10 cellular contexts compared by ENCODE assay signal in genomic region chr10:61452229-61452651, GRCh38. TPM values are rescaled to one million over a fixed set of nuclear protein-coding genes. Genes with fewer than 3 reads are reported as not detected.
DNase-seq lines count a peak whose midpoint lies in the region; ATAC-seq and TF ChIP-seq lines count a peak whose summit lies in the region.
"Had no signal": no experiment of that assay in that cellular context is flagged by ENCODE, and none has a peak within 500 bp of the region (broad histone marks: within the 10 kb centered on the region; RNA-seq: fewer than 3 reads in every experiment).

No MANE protein-coding gene starts in this region.

- H3K9me3 ChIP-seq in heart right ventricle: no peaks in the 10 kb centered on the region
- no peaks in the 10 kb centered on the region for H3K9me3 ChIP-seq in endodermal cell (ENCODE audit: control insufficient read depth, low read length)
- no peaks in the 10 kb centered on the region for H3K9me3 ChIP-seq in muscle layer of duodenum (ENCODE audit: control insufficient read depth in 1 of 2, low read length in 2 of 2)
- H3K9me3 ChIP-seq in vagina: no peaks in the 10 kb centered on the region
- H3K9me3 ChIP-seq: HAP-1 had no signal

- H3K27ac ChIP-seq in heart right ventricle (peak overlapping the region in 1 of 10 donors; percentile 63), endodermal cell (ENCODE audit: low read depth, low read length) (no peak overlapping the region), muscle layer of duodenum (ENCODE audit: low read length) (peak overlapping the region; percentile 5), vagina (peak overlapping the region; percentile 50)

- H3K9ac ChIP-seq in endodermal cell (ENCODE audit: extremely low read depth, low read length, poor library complexity, severe bottlenecking): no peak overlapping the region

- no peak overlapping the region for H3K27ac Mint-ChIP-seq in endodermal cell
- H3K27ac Mint-ChIP-seq in naive thymus-derived CD8-positive, alpha-beta T cell: no peak overlapping the region

- H3K4me3 Mint-ChIP-seq in endodermal cell: peak overlapping the region; percentile 64
- H3K4me3 Mint-ChIP-seq in naive thymus-derived CD8-positive, alpha-beta T cell: peak overlapping the region in 4 of 10 donors; percentile 4 to 41 (median 18)

- WGBS in heart right ventricle, 2 donors: 3 to 4% methylated on average over 24 of the region's 24 CpGs
- WGBS in endodermal cell (ENCODE audit: insufficient coverage in 1 of 2, insufficient read length in 1 of 2), 2 experiments: 5 to 10% methylated on average over 5 to 24 of the region's 24 CpGs

- H3K4me1 Mint-ChIP-seq in endodermal cell: peaks cover 9% of the 10 kb centered on the region
- peaks cover 0 to 11% (median 3%) of the 10 kb centered on the region in 4 donors for H3K4me1 Mint-ChIP-seq in naive thymus-derived CD8-positive, alpha-beta T cell

- H3K27me3 Mint-ChIP-seq in endodermal cell (ENCODE audit: insufficient read depth): peaks cover 60% of the 10 kb centered on the region
- peaks cover 12 to 41% (median 30%) of the 10 kb centered on the region in 5 donors for H3K27me3 Mint-ChIP-seq in naive thymus-derived CD8-positive, alpha-beta T cell

- H3K27me3 ChIP-seq in heart right ventricle (peaks cover 0 to 39% (median 22%) of the 10 kb centered on the region in 7 donors), endodermal cell (ENCODE audit: control insufficient read depth, insufficient read depth, low read length, poor library complexity, severe bottlenecking) (peaks cover 49% of the 10 kb centered on the region), muscle layer of duodenum (ENCODE audit: low read depth, low read length) (peaks cover 11% of the 10 kb centered on the region), vagina (no peaks in the 10 kb centered on the region)

- H3K4me1 ChIP-seq in heart right ventricle (peaks cover 0 to 24% (median 8%) of the 10 kb centered on the region in 9 donors), endodermal cell (ENCODE audit: control insufficient read depth, insufficient read depth, low read length) (no peaks in the 10 kb centered on the region), muscle layer of duodenum (ENCODE audit: control insufficient read depth in 1 of 2, insufficient read depth in 2 of 2, low read length in 2 of 2) (peaks cover 0 to 20% of the 10 kb centered on the region in 2 donors), vagina (peaks cover 12% of the 10 kb centered on the region)
- H3K4me1 ChIP-seq: HAP-1 had no signal

- H3K4me3 ChIP-seq in heart right ventricle: peak overlapping the region; percentile 19 to 63 (median 58)
- peak overlapping the region; percentile 83 for H3K4me3 ChIP-seq in endodermal cell (ENCODE audit: low read length)
- peak overlapping the region; percentile 70 to 73 for H3K4me3 ChIP-seq in muscle layer of duodenum (ENCODE audit: low read depth in 1 of 2, low read length in 2 of 2)
- peak overlapping the region; percentile 56 to 79 for H3K4me3 ChIP-seq in vagina
- H3K4me3 ChIP-seq: HAP-1 had no signal

- POLR2A ChIA-PET in naive thymus-derived CD8-positive, alpha-beta T cell (lab: Charles Lee): no interaction called here

- no peak for TF ChIP-seq POLR2A in vagina (IDR thresholded peaks at IDR 0.05)

- H3K36me3 Mint-ChIP-seq in endodermal cell (ENCODE audit: low read depth): no peaks in the 10 kb centered on the region
- H3K36me3 Mint-ChIP-seq in naive thymus-derived CD8-positive, alpha-beta T cell: no peaks in the 10 kb centered on the region

- no peaks in the 10 kb centered on the region for H3K9me3 Mint-ChIP-seq in endodermal cell
- H3K9me3 Mint-ChIP-seq in naive thymus-derived CD8-positive, alpha-beta T cell: no peaks in the 10 kb centered on the region

- ATAC-seq in heart right ventricle (peak in 3 of 8 donors; percentile 17 to 48 (median 25)), HG03280 (IDR thresholded peaks at IDR 0.05; ENCODE audit: unreplicated experiment) (no peak)
- ATAC-seq in naive thymus-derived CD8-positive, alpha-beta T cell: no peak

- no peak for TF ChIP-seq CTCF in heart right ventricle (IDR thresholded peaks at IDR 0.05)
- peak; percentile 32 for TF ChIP-seq CTCF in endodermal cell (conservative IDR thresholded peaks at IDR 0.05)
- TF ChIP-seq CTCF in vagina (IDR thresholded peaks at IDR 0.05): no peak

- intact Hi-C loops in heart right ventricle (cut with DNase I) (no loop called here), cardiac septum (cut with DNase I) (no loop called here), vagina (cut with DNase I) (no loop called here)

- peak in 1 of 2 donors; percentile 23 for DNase-seq in heart right ventricle
- DNase-seq in cardiac septum (ENCODE audit: low spot score): no peak
- peak; percentile 83 for DNase-seq in endodermal cell
- DNase-seq in vagina (ENCODE audit: extremely low spot score in 2 of 2): no peak
- no peak for DNase-seq in naive thymus-derived CD8-positive, alpha-beta T cell
- DNase-seq in mesenteric fat pad (ENCODE audit: low spot score): no peak
- DNase-seq: NCI-H1105 treated with DMSO at 0.1 percent for 48 hours had no signal

- H3K36me3 ChIP-seq in heart right ventricle (no peaks in the 10 kb centered on the region), endodermal cell (ENCODE audit: control insufficient read depth, insufficient read depth, low read length) (no peaks in the 10 kb centered on the region), muscle layer of duodenum (ENCODE audit: control insufficient read depth in 1 of 2, insufficient read depth in 2 of 2, low read length in 2 of 2) (no peaks in the 10 kb centered on the region), vagina (no peaks in the 10 kb centered on the region)
- H3K36me3 ChIP-seq: HAP-1 had no signal

RNA-seq across cellular contexts. Expression of gene TMEM26, which starts 0.9 kb away (rescaled TPM):
- under 1 TPM; 0.11 to 0.83 (median 0.32) TPM for total RNA-seq in heart right ventricle
- polyA plus RNA-seq in heart right ventricle: under 1 TPM; 0.06 to 0.88 TPM
- 0.16 TPM for total RNA-seq in cardiac septum
- under 1 TPM; 0.13 TPM for total RNA-seq in endodermal cell
- polyA plus RNA-seq in endodermal cell (2013, experiment 1 of 2): 0.18 TPM
- 0.08 TPM for polyA plus RNA-seq in endodermal cell (2013, experiment 2 of 2)
- total RNA-seq in vagina: 0.25 TPM
- total RNA-seq in naive thymus-derived CD8-positive, alpha-beta T cell: not detected
- polyA plus RNA-seq in naive thymus-derived CD8-positive, alpha-beta T cell: not detected
- total RNA-seq in mesenteric fat pad: 1.4 TPM
